ENCODE assay signal across 12 cellular contexts in the genomic region with DNA sequence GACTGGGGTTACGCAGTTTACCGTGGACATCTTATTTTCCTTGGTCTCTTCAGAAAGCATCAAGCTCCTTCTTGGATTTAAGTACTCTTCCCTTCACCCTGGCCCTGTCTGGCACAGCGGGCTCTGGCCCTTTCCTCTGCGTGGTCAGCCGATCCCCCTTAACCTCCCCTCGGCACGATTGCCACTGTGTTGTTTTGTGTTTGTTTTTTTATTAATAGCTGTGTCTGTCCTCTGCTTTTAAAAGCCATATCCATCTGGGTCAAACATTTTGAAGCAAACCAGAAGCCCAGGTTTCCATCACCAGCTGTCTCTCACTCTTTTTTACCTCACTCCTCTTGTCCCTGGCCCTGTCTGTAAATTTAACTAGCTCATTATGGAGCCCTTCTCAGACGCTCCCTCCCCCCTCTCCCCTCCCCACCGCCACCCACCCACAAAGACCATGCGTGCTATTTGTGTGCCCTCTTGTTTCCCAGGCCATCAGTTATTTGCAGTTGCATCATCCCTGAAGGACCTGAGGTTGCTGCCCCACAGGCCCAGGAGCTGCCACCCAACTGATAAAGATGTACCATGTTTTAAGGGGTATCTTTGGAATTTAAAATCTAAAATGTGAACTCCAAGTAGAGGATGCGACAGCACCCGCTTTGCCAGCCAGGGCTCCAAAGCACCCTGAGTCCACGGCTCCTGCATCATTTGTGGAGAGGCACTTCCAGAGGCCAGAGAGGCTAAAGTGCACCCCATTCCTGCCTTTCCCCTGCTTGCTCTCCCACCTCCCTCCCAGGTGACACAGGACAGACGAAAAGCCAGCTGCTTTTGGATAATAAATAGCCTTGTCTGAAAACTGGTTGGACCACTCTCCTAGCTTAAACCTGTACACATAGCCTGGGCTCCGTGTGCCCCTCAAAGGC. TPM values are rescaled to one million over a fixed set of nuclear protein-coding genes. Genes with fewer than 3 reads are reported as not detected.
DNase-seq lines count a peak whose midpoint lies in the region; ATAC-seq, FAIRE-seq and TF ChIP-seq lines count a peak whose summit lies in the region.
"Had no signal": no experiment of that assay in that cellular context is flagged by ENCODE, and none has a peak within 500 bp of the region (broad histone marks: within the 10 kb centered on the region; RNA-seq: fewer than 3 reads in every experiment).

No MANE protein-coding gene starts in this region.

- peak overlapping the region in 2 of 4 donors; percentile 37 to 72 for H3K27ac ChIP-seq in upper lobe of left lung
- H3K27ac ChIP-seq: prostate gland had no signal

- TF ChIP-seq CTCF in upper lobe of left lung (IDR thresholded peaks at IDR 0.05): no peak

- peaks cover 25 to 37% (median 32%) of the 10 kb centered on the region in 4 donors for H3K4me1 ChIP-seq in upper lobe of left lung

- peaks cover 0 to 36% (median 26%) of the 10 kb centered on the region in 4 donors for H3K27me3 ChIP-seq in upper lobe of left lung

- 44 to 47% methylated on average over 15 of the region's 15 CpGs for WGBS in upper lobe of left lung, 2 donors

- TF ChIP-seq EP300 in upper lobe of left lung (IDR thresholded peaks at IDR 0.05): no peak

- no peak for TF ChIP-seq POLR2A in upper lobe of left lung (IDR thresholded peaks at IDR 0.05)

- peak overlapping the region; percentile 88 for H3K4me3 Mint-ChIP-seq in activated CD8-positive, alpha-beta T cell treated with anti-CD3 and anti-CD28 coated beads, Interleukin-2, amount 10 ng/mL, durations not matched to agents 7 days and 5 days
- peak overlapping the region; percentile 85 to 98 (median 97) for H3K4me3 Mint-ChIP-seq in immature natural killer cell
- H3K4me3 Mint-ChIP-seq: B cell had no signal

- no peak for FAIRE-seq in urothelium cell line (lab: Jason Lieb, UNC)
- FAIRE-seq: GM18507 had no signal

- peak; percentile 76 for DNase-seq in activated effector memory CD4-positive, alpha-beta T cell treated with anti-CD3 and anti-CD28 coated beads, Interleukin-2, amount 50 U/mL, for 16 hours
- no peak for DNase-seq in activated effector memory CD4-positive, alpha-beta T cell treated with Interleukin-2 at 50 U/mL for 16 hours
- DNase-seq in activated CD8-positive, alpha-beta T cell treated with anti-CD3 and anti-CD28 coated beads, Interleukin-2, amount 10 ng/mL, durations not matched to agents 7 days and 5 days: peak; percentile 69
- DNase-seq in immature natural killer cell (no peak), upper lobe of left lung (no peak), epidermal melanocyte (ENCODE audit: insufficient read length, low spot score) (no peak), urothelium cell line (ENCODE audit: low spot score) (no peak)
- DNase-seq: heart left ventricle had no signal

- no peaks in the 10 kb centered on the region for H3K9me3 ChIP-seq in upper lobe of left lung
- H3K9me3 ChIP-seq: heart left ventricle, prostate gland had no signal

- CTCF ChIA-PET in activated CD8-positive, alpha-beta T cell treated with anti-CD3 and anti-CD28 coated beads, Interleukin-2, amount 10 ng/mL, durations not matched to agents 7 days and 5 days (lab: Charles Lee): interaction anchor here (0.7 to 13.9 kb wide), 14 partner anchors 12 to 1129 kb away, joined by 3 to 373 read pairs (median 8); no protein-coding TSS in a partner anchor

- H3K36me3 Mint-ChIP-seq in activated CD8-positive, alpha-beta T cell treated with anti-CD3 and anti-CD28 coated beads, Interleukin-2, amount 10 ng/mL, durations not matched to agents 7 days and 5 days (ENCODE audit: low read depth): peaks cover 69% of the 10 kb centered on the region
- H3K36me3 Mint-ChIP-seq in immature natural killer cell: peaks cover 0 to 5% (median 0%) of the 10 kb centered on the region in 3 donors

- H3K4me1 Mint-ChIP-seq in activated CD8-positive, alpha-beta T cell treated with anti-CD3 and anti-CD28 coated beads, Interleukin-2, amount 10 ng/mL, durations not matched to agents 7 days and 5 days (ENCODE audit: low read depth): peaks cover 51% of the 10 kb centered on the region
- H3K4me1 Mint-ChIP-seq in immature natural killer cell: peaks cover 80 to 83% of the 10 kb centered on the region in 2 donors

- H3K4me3 ChIP-seq in upper lobe of left lung: peak overlapping the region in 3 of 4 donors; percentile 36 to 50 (median 44)
- H3K4me3 ChIP-seq: prostate gland had no signal

- H3K27me3 Mint-ChIP-seq in activated CD8-positive, alpha-beta T cell treated with anti-CD3 and anti-CD28 coated beads, Interleukin-2, amount 10 ng/mL, durations not matched to agents 7 days and 5 days (ENCODE audit: low read depth): no peaks in the 10 kb centered on the region
- peaks cover 11 to 31% (median 19%) of the 10 kb centered on the region in 3 donors for H3K27me3 Mint-ChIP-seq in immature natural killer cell (ENCODE audit: low read depth in 3 of 3)

- no peaks in the 10 kb centered on the region for H3K9me3 Mint-ChIP-seq in activated CD8-positive, alpha-beta T cell treated with anti-CD3 and anti-CD28 coated beads, Interleukin-2, amount 10 ng/mL, durations not matched to agents 7 days and 5 days (ENCODE audit: insufficient read depth)
- H3K9me3 Mint-ChIP-seq in immature natural killer cell: no peaks in the 10 kb centered on the region

- no peak for ATAC-seq in activated CD8-positive, alpha-beta T cell treated with anti-CD3 and anti-CD28 coated beads, Interleukin-2, amount 10 ng/mL, durations not matched to agents 7 days and 5 days
- ATAC-seq in upper lobe of left lung (ENCODE audit: low FRiP score in 2 of 2) (no peak), HG02642 (IDR thresholded peaks at IDR 0.05; ENCODE audit: poor library complexity, unreplicated experiment) (no peak)
- ATAC-seq: heart left ventricle had no signal

- POLR2A ChIA-PET in activated CD8-positive, alpha-beta T cell treated with anti-CD3 and anti-CD28 coated beads, Interleukin-2, amount 10 ng/mL, durations not matched to agents 7 days and 5 days (lab: Charles Lee): interaction anchor here (0.5 to 20.3 kb wide), 15 partner anchors 8 to 1544 kb away, joined by 3 to 767 read pairs (median 6); no protein-coding TSS in a partner anchor

- no peaks in the 10 kb centered on the region for H3K36me3 ChIP-seq in upper lobe of left lung
- H3K36me3 ChIP-seq: heart left ventricle, prostate gland had no signal

- H3K27ac Mint-ChIP-seq in activated CD8-positive, alpha-beta T cell treated with anti-CD3 and anti-CD28 coated beads, Interleukin-2, amount 10 ng/mL, durations not matched to agents 7 days and 5 days: peak overlapping the region; percentile 98
- H3K27ac Mint-ChIP-seq in immature natural killer cell: peak overlapping the region; percentile 59 to 96 (median 92)
- H3K27ac Mint-ChIP-seq: B cell had no signal

RNA-seq across cellular contexts. Expression of gene BCL11B, which starts 3.9 kb away (rescaled TPM):
- 10 to 100 TPM; 68.6 to 70.6 TPM for total RNA-seq in activated CD8-positive, alpha-beta T cell treated with anti-CD3 and anti-CD28 coated beads, Interleukin-2, amount 10 ng/mL, durations not matched to agents 7 days and 5 days
- 1 to 10 TPM in 2 of 3 donors, under 1 TPM in 1; 0.75 to 3.1 (median 1.0) TPM for polyA plus RNA-seq in immature natural killer cell
- 1 to 10 TPM; 1.1 to 4.5 (median 2.2) TPM for total RNA-seq in upper lobe of left lung

Comparison
In these comparisons a context has a peak if more than half of its experiments do, and no peak if none do; other contexts are left out.
1. DNase-seq: peak in activated effector memory CD4-positive, alpha-beta T cell treated with anti-CD3 and anti-CD28 coated beads, Interleukin-2, amount 50 U/mL, for 16 hours (single experiment) and activated CD8-positive, alpha-beta T cell treated with anti-CD3 and anti-CD28 coated beads, Interleukin-2, amount 10 ng/mL, durations not matched to agents 7 days and 5 days (single experiment); none in activated effector memory CD4-positive, alpha-beta T cell treated with Interleukin-2 at 50 U/mL for 16 hours (single experiment), immature natural killer cell (0 of 3), upper lobe of left lung (0 of 2), epidermal melanocyte (single experiment) and urothelium cell line (single experiment).
2. RNA of gene BCL11B, which starts 3.9 kb away (total RNA-seq): 68.6 to 70.6 TPM in activated CD8-positive, alpha-beta T cell treated with anti-CD3 and anti-CD28 coated beads, Interleukin-2, amount 10 ng/mL, durations not matched to agents 7 days and 5 days; 1.1 to 4.5 TPM in upper lobe of left lung; every median in the first group is over 10 times any median in the second.